ENCODE assay signal across 8 cellular contexts in the genomic region with DNA sequence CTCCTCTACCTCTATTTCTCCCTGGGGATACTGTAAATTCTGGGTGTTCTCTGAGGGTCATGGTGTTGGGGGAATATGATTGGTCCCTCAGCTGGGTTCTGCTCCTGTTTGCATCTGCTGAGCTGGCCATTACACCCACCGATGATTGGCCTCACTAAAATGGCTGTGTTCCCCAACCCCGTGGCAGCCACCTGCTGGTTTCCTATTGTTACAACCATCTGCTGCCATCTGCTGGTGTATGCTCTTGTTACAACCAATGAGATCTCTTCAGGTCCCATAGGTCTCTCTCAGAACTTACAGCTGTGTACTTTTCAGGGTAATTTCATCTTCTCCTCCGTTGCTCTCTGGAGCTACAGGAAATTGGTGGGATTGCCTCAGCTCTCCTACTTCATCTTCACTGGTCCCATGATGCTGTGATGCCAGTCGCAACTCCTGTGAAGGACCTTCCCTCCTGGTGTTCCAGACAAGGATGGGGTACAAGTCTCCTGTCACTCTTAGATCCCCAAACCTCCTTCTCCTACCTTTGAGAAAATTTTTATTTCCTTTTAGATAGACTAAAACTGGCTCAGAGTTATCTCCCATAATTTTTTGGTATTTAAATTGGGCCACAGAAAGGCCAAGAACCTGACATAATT.
A peak's percentile ranks its signal among the peaks of the same experiment; 100 is the strongest.
DNase-seq lines count a peak whose midpoint lies in the region; ATAC-seq and TF ChIP-seq lines count a peak whose summit lies in the region.

No MANE protein-coding gene starts in this region.

- H3K27ac ChIP-seq in C4-2B, result 0 out of 2 replicates have a peak overlapping the region, but pooled peaks have one; percentile 10

- ATAC-seq in GM19351 (IDR thresholded peaks at IDR 0.05; ENCODE audit: unreplicated experiment) (peak; percentile 100), HG03432 (IDR thresholded peaks at IDR 0.05; ENCODE audit: unreplicated experiment) (peak; percentile 100)

- TF ChIP-seq CTCF in C4-2B (conservative IDR thresholded peaks at IDR 0.05), result peak; percentile 92

- DNase-seq in NCI-H460 (ENCODE audit: extremely low read depth, low read depth), result peak; percentile 87
- peak; percentile 51 for DNase-seq in activated CD4-positive, alpha-beta T cell treated with anti-CD3 and anti-CD28 coated beads for 1 hour
- peak; percentile 87 for DNase-seq in cerebellar cortex (ENCODE audit: low spot score)
- peak; percentile 94 for DNase-seq in left kidney (ENCODE audit: low read depth, low spot score)
- peak; percentile 84 for DNase-seq in stimulated activated CD4-positive, alpha-beta T cell treated with anti-CD3 and anti-CD28 coated beads, Interleukin-4, amount 100 ng/mL, for 24 hours

Comparison
In these comparisons a context has a peak if more than half of its experiments do, and no peak if none do; other contexts are left out.
1. Peak in every context shown above with its lines: DNase-seq, ATAC-seq and H3K27ac ChIP-seq.